ENCODE assay signal across 1 cellular context in the genomic region with DNA sequence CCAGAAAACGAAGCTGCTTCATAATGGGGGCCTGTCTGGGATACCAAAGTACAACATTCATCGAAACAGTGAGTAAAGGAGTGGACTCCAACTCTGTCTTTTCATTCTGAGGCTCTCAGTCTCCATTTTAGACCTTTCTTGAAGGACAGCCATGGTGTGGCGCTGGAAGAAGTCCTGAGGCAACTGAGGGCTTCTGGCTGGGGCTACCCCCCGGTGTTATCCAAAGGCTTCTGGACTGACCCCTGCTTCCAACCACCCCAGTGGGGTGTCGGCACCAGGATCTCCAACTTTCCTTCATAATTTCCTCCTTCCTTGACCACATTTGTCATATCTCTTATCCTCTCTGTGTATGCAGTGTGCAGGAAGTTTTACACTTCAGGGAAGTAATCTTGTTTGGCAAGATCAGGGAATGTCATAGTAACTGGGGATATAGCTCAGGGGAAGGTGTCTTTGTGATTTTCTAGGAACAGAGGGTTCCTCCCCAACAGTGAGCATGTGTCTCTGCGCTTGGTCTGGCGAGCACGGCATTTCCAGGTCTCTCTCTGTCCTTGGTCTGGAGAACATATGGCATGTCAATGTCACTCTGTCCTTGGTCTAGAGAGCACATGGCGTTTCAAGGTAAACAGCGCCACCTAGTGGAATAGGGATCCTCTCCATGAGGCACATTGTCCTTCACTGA.
TF ChIP-seq lines count a peak whose summit lies in the region.

No MANE protein-coding gene starts in this region.

TF ChIP-seq in HepG2, 621 proteins besides CTCF, POLR2A, EP300 and RAD21 (continued from another document and continues in another):
- TF ChIP-seq, protein P1, sequence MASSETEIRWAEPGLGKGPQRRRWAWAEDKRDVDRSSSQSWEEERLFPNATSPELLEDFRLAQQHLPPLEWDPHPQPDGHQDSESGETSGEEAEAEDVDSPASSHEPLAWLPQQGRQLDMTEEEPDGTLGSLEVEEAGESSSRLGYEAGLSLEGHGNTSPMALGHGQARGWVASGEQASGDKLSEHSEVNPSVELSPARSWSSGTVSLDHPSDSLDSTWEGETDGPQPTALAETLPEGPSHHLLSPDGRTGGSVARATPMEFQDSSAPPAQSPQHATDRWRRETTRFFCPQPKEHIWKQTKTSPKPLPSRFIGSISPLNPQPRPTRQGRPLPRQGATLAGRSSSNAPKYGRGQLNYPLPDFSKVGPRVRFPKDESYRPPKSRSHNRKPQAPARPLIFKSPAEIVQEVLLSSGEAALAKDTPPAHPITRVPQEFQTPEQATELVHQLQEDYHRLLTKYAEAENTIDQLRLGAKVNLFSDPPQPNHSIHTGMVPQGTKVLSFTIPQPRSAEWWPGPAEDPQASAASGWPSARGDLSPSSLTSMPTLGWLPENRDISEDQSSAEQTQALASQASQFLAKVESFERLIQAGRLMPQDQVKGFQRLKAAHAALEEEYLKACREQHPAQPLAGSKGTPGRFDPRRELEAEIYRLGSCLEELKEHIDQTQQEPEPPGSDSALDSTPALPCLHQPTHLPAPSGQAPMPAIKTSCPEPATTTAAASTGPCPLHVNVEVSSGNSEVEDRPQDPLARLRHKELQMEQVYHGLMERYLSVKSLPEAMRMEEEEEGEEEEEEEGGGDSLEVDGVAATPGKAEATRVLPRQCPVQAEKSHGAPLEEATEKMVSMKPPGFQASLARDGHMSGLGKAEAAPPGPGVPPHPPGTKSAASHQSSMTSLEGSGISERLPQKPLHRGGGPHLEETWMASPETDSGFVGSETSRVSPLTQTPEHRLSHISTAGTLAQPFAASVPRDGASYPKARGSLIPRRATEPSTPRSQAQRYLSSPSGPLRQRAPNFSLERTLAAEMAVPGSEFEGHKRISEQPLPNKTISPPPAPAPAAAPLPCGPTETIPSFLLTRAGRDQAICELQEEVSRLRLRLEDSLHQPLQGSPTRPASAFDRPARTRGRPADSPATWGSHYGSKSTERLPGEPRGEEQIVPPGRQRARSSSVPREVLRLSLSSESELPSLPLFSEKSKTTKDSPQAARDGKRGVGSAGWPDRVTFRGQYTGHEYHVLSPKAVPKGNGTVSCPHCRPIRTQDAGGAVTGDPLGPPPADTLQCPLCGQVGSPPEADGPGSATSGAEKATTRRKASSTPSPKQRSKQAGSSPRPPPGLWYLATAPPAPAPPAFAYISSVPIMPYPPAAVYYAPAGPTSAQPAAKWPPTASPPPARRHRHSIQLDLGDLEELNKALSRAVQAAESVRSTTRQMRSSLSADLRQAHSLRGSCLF (CRISPR knock-in tag; IDR thresholded peaks at IDR 0.05; ENCODE audit: borderline replicate concordance): no peak
- TF ChIP-seq TRIM24 (CRISPR knock-in tag; IDR thresholded peaks at IDR 0.05) (no peak), ZBTB7B (CRISPR knock-in tag; IDR thresholded peaks at IDR 0.05) (no peak), PHB2 (IDR thresholded peaks at IDR 0.05; ENCODE audit: partially characterized antibody) (no peak), KDM6A (CRISPR knock-in tag; IDR thresholded peaks at IDR 0.05; ENCODE audit: low read depth) (no peak), JDP2 (CRISPR knock-in tag; IDR thresholded peaks at IDR 0.05; ENCODE audit: borderline replicate concordance) (no peak), ZNF382 (CRISPR knock-in tag; IDR thresholded peaks at IDR 0.05; ENCODE audit: borderline replicate concordance) (no peak), ZNF724P (CRISPR knock-in tag; IDR thresholded peaks at IDR 0.05; ENCODE audit: borderline replicate concordance) (no peak), RFX3 (CRISPR knock-in tag; IDR thresholded peaks at IDR 0.05) (no peak), U2AF2 (IDR thresholded peaks at IDR 0.05; ENCODE audit: low read depth, low read length) (no peak), ZSCAN9 (CRISPR knock-in tag; IDR thresholded peaks at IDR 0.05; ENCODE audit: borderline replicate concordance) (no peak), ZNF839 (CRISPR knock-in tag; IDR thresholded peaks at IDR 0.05; ENCODE audit: borderline replicate concordance) (no peak), NFE2 (CRISPR knock-in tag; IDR thresholded peaks at IDR 0.05) (no peak), GPN1 (CRISPR knock-in tag; IDR thresholded peaks at IDR 0.05; ENCODE audit: borderline replicate concordance) (no peak), TSC22D2 (CRISPR knock-in tag; IDR thresholded peaks at IDR 0.05; ENCODE audit: borderline replicate concordance) (0 out of 2 replicates have a peak, but pooled peaks have one; percentile 34), CHCHD3 (CRISPR knock-in tag; IDR thresholded peaks at IDR 0.05) (no peak), KMT2B (CRISPR knock-in tag; IDR thresholded peaks at IDR 0.05) (no peak), AKAP8 (CRISPR knock-in tag; IDR thresholded peaks at IDR 0.05) (no peak), ZNF20 (CRISPR knock-in tag; IDR thresholded peaks at IDR 0.05) (no peak), ZNF878 (CRISPR knock-in tag; IDR thresholded peaks at IDR 0.05) (no peak), TOE1 (CRISPR knock-in tag; IDR thresholded peaks at IDR 0.05) (no peak), SP5 (CRISPR knock-in tag; IDR thresholded peaks at IDR 0.05; ENCODE audit: borderline replicate concordance, low read depth) (no peak), GATA4 (IDR thresholded peaks at IDR 0.05; ENCODE audit: borderline replicate concordance, low read depth) (no peak), ARNTL (CRISPR knock-in tag; IDR thresholded peaks at IDR 0.05) (no peak), ZNF530 (CRISPR knock-in tag; IDR thresholded peaks at IDR 0.05; ENCODE audit: low read depth) (no peak), SP140L (CRISPR knock-in tag; IDR thresholded peaks at IDR 0.05; ENCODE audit: borderline replicate concordance) (no peak), CHD4 (IDR thresholded peaks at IDR 0.05; ENCODE audit: borderline replicate concordance, low read length) (no peak), ZNF333 (CRISPR knock-in tag; IDR thresholded peaks at IDR 0.05; ENCODE audit: borderline replicate concordance) (no peak), MBNL3 (CRISPR knock-in tag; conservative IDR thresholded peaks at IDR 0.05) (no peak), ZFYVE20 (CRISPR knock-in tag; IDR thresholded peaks at IDR 0.05; ENCODE audit: borderline replicate concordance, low read depth) (no peak), ZNF761 (CRISPR knock-in tag; conservative IDR thresholded peaks at IDR 0.05) (no peak), ARNT2 (CRISPR knock-in tag; IDR thresholded peaks at IDR 0.05; ENCODE audit: low read depth) (no peak)
- TF ChIP-seq, protein P2, sequence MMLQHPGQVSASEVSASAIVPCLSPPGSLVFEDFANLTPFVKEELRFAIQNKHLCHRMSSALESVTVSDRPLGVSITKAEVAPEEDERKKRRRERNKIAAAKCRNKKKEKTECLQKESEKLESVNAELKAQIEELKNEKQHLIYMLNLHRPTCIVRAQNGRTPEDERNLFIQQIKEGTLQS (CRISPR knock-in tag; IDR thresholded peaks at IDR 0.05): no peak
- TF ChIP-seq, protein P3, sequence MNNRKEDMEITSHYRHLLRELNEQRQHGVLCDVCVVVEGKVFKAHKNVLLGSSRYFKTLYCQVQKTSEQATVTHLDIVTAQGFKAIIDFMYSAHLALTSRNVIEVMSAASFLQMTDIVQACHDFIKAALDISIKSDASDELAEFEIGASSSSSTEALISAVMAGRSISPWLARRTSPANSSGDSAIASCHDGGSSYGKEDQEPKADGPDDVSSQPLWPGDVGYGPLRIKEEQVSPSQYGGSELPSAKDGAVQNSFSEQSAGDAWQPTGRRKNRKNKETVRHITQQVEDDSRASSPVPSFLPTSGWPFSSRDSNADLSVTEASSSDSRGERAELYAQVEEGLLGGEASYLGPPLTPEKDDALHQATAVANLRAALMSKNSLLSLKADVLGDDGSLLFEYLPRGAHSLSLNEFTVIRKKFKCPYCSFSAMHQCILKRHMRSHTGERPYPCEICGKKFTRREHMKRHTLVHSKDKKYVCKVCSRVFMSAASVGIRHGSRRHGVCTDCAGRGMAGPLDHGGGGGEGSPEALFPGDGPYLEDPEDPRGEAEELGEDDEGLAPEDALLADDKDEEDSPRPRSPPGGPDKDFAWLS (CRISPR knock-in tag; IDR thresholded peaks at IDR 0.05; ENCODE audit: borderline replicate concordance): no peak
- TF ChIP-seq, protein P4, sequence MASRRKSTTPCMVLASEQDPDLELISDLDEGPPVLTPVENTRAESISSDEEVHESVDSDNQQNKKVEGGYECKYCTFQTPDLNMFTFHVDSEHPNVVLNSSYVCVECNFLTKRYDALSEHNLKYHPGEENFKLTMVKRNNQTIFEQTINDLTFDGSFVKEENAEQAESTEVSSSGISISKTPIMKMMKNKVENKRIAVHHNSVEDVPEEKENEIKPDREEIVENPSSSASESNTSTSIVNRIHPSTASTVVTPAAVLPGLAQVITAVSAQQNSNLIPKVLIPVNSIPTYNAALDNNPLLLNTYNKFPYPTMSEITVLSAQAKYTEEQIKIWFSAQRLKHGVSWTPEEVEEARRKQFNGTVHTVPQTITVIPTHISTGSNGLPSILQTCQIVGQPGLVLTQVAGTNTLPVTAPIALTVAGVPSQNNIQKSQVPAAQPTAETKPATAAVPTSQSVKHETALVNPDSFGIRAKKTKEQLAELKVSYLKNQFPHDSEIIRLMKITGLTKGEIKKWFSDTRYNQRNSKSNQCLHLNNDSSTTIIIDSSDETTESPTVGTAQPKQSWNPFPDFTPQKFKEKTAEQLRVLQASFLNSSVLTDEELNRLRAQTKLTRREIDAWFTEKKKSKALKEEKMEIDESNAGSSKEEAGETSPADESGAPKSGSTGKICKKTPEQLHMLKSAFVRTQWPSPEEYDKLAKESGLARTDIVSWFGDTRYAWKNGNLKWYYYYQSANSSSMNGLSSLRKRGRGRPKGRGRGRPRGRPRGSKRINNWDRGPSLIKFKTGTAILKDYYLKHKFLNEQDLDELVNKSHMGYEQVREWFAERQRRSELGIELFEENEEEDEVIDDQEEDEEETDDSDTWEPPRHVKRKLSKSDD (CRISPR knock-in tag; IDR thresholded peaks at IDR 0.05; ENCODE audit: low read depth): no peak
- TF ChIP-seq, protein P5, sequence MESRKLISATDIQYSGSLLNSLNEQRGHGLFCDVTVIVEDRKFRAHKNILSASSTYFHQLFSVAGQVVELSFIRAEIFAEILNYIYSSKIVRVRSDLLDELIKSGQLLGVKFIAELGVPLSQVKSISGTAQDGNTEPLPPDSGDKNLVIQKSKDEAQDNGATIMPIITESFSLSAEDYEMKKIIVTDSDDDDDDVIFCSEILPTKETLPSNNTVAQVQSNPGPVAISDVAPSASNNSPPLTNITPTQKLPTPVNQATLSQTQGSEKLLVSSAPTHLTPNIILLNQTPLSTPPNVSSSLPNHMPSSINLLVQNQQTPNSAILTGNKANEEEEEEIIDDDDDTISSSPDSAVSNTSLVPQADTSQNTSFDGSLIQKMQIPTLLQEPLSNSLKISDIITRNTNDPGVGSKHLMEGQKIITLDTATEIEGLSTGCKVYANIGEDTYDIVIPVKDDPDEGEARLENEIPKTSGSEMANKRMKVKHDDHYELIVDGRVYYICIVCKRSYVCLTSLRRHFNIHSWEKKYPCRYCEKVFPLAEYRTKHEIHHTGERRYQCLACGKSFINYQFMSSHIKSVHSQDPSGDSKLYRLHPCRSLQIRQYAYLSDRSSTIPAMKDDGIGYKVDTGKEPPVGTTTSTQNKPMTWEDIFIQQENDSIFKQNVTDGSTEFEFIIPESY (CRISPR knock-in tag; IDR thresholded peaks at IDR 0.05): peak; percentile 23; the same call in 1 of the 2 replicates
- TF ChIP-seq, protein P6, sequence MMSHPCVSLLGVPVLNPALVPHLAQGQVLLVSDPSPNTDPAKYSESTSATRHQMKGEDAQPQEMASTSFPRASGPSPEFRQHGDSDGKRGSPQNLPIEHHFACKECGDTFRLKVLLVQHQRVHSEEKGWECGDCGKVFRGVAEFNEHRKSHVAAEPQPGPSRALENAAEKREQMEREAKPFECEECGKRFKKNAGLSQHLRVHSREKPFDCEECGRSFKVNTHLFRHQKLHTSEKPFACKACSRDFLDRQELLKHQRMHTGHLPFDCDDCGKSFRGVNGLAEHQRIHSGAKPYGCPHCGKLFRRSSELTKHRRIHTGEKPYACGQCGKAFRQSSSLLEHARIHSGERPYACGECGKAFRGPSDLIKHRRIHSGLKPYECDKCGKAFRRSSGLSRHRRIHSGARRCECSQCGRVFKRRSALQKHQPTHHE (CRISPR knock-in tag; IDR thresholded peaks at IDR 0.05; ENCODE audit: borderline replicate concordance): no peak
- TF ChIP-seq, protein P7, sequence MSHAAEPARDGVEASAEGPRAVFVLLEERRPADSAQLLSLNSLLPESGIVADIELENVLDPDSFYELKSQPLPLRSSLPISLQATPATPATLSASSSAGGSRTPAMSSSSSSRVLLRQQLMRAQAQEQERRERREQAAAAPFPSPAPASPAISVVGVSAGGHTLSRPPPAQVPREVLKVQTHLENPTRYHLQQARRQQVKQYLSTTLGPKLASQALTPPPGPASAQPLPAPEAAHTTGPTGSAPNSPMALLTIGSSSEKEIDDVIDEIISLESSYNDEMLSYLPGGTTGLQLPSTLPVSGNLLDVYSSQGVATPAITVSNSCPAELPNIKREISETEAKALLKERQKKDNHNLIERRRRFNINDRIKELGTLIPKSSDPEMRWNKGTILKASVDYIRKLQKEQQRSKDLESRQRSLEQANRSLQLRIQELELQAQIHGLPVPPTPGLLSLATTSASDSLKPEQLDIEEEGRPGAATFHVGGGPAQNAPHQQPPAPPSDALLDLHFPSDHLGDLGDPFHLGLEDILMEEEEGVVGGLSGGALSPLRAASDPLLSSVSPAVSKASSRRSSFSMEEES (CRISPR knock-in tag; IDR thresholded peaks at IDR 0.05): no peak
- TF ChIP-seq, protein P8, sequence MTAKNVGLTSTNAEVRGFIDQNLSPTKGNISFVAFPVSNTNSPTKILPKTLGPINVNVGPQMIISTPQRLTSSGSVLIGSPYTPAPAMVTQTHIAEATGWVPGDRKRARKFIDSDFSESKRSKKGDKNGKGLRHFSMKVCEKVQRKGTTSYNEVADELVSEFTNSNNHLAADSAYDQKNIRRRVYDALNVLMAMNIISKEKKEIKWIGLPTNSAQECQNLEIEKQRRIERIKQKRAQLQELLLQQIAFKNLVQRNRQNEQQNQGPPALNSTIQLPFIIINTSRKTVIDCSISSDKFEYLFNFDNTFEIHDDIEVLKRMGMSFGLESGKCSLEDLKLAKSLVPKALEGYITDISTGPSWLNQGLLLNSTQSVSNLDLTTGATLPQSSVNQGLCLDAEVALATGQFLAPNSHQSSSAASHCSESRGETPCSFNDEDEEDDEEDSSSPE (CRISPR knock-in tag; IDR thresholded peaks at IDR 0.05): no peak
- TF ChIP-seq, protein P9, sequence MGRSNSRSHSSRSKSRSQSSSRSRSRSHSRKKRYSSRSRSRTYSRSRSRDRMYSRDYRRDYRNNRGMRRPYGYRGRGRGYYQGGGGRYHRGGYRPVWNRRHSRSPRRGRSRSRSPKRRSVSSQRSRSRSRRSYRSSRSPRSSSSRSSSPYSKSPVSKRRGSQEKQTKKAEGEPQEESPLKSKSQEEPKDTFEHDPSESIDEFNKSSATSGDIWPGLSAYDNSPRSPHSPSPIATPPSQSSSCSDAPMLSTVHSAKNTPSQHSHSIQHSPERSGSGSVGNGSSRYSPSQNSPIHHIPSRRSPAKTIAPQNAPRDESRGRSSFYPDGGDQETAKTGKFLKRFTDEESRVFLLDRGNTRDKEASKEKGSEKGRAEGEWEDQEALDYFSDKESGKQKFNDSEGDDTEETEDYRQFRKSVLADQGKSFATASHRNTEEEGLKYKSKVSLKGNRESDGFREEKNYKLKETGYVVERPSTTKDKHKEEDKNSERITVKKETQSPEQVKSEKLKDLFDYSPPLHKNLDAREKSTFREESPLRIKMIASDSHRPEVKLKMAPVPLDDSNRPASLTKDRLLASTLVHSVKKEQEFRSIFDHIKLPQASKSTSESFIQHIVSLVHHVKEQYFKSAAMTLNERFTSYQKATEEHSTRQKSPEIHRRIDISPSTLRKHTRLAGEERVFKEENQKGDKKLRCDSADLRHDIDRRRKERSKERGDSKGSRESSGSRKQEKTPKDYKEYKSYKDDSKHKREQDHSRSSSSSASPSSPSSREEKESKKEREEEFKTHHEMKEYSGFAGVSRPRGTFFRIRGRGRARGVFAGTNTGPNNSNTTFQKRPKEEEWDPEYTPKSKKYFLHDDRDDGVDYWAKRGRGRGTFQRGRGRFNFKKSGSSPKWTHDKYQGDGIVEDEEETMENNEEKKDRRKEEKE (IDR thresholded peaks at IDR 0.05): no peak
